8 cellular contexts compared by ENCODE assay signal in genomic region chr1:227895828-227896685, GRCh38. TPM values are rescaled to one million over a fixed set of nuclear protein-coding genes. Genes with fewer than 3 reads are reported as not detected.
DNase-seq lines count a peak whose midpoint lies in the region; ATAC-seq and FAIRE-seq lines count a peak whose summit lies in the region.

No MANE protein-coding gene starts in this region.

- no peaks in the 10 kb centered on the region for H3K27me3 ChIP-seq in H7 (ENCODE audit: control insufficient read depth, insufficient read depth, low read length)

- H3K4me3 ChIP-seq in H7 (ENCODE audit: insufficient read depth, low read depth, low read length): no peak overlapping the region

- no peaks in the 10 kb centered on the region for H3K9me3 Mint-ChIP-seq in activated T-cell treated with anti-CD3 and anti-CD28 coated beads, Interleukin-2, amount 50 U/mL, for 4 hours

- no peak for ATAC-seq in activated T-cell treated with anti-CD3 and anti-CD28 coated beads, Interleukin-2, amount 50 U/mL, for 4 hours
- ATAC-seq in left ventricle myocardium superior (peak; percentile 39), GM18520 (IDR thresholded peaks at IDR 0.05; ENCODE audit: unreplicated experiment) (no peak), GM21367 (IDR thresholded peaks at IDR 0.05; ENCODE audit: unreplicated experiment) (no peak), HG02763 (IDR thresholded peaks at IDR 0.05; ENCODE audit: unreplicated experiment) (no peak)

- H3K4me1 Mint-ChIP-seq in activated T-cell treated with anti-CD3 and anti-CD28 coated beads, Interleukin-2, amount 50 U/mL, for 4 hours (ENCODE audit: low read depth): peaks cover 7% of the 10 kb centered on the region

- intact Hi-C loops in left ventricle myocardium superior (cut with micrococcal nuclease) (no loop called here), posterior cingulate gyrus (cut with DNase I) (no loop called here)

- H3K36me3 Mint-ChIP-seq in activated T-cell treated with anti-CD3 and anti-CD28 coated beads, Interleukin-2, amount 50 U/mL, for 4 hours (ENCODE audit: insufficient read depth): no peaks in the 10 kb centered on the region

- DNase-seq in H7 (peak; percentile 82), left ventricle myocardium superior (peak; percentile 55), posterior cingulate gyrus (peak; percentile 17 to 96 (median 57)), RCC 7860 (ENCODE audit: low spot score) (no peak)
- peak; percentile 5 for DNase-seq in activated T-cell treated with anti-CD3 and anti-CD28 coated beads, Interleukin-2, amount 50 U/mL, for 4 hours

- no peak for FAIRE-seq in RCC 7860 (lab: Jason Lieb, UNC)

- no peaks in the 10 kb centered on the region for H3K36me3 ChIP-seq in H7 (replicated peaks; ENCODE audit: control insufficient read depth, insufficient read depth, low read length)

- peaks cover 1% of the 10 kb centered on the region for H3K27me3 Mint-ChIP-seq in activated T-cell treated with anti-CD3 and anti-CD28 coated beads, Interleukin-2, amount 50 U/mL, for 4 hours (ENCODE audit: low read depth)

- no peak overlapping the region for H3K4me3 Mint-ChIP-seq in activated T-cell treated with anti-CD3 and anti-CD28 coated beads, Interleukin-2, amount 50 U/mL, for 4 hours

RNA-seq across cellular contexts. Expression of gene WNT9A, which starts 51.7 kb away (rescaled TPM):
- total RNA-seq in H7 (2014; rRNA removed; shearing (Covaris generic)): 3.2 and 4.0 TPM in 2 replicates
- under 1 TPM; 0.05 to 0.08 (median 0.05) TPM for total RNA-seq in activated T-cell treated with anti-CD3 and anti-CD28 coated beads, Interleukin-2, amount 50 U/mL, for 4 hours
- total RNA-seq in left ventricle myocardium superior: 2.5 TPM
